In the genomic region with DNA sequence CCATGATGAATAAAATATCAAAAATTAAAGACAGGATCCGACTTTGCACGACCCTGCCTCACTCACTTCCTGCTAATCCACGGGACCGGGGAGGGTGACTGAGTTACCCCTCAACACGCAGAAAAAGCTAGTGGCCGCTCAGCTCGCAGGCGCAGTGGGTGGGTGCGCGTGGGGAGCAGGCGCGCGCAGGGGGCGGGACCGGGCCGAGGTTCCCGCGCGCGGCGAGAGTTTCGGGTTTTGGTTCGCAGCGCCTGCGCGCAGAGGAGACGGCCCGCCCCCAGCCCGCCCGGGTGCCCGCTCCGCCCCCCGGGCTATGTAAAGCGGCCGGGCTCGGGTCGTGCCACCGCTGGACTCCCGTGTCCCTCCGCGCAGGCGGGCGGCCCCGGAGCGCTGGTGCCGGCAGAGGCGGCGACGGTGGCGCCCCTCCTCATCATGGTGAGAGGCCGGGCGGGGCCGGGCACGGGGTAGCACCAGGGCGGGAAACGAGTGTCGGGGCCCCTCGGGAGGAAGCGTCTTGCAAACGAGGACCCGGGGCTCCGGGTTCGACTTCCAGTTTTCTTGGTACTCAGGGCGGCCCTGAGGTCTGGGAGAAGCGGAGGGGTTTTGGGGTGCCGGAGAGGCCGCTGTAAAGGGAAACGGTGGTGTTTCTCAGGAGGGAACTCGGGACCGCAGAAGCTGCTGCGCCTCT, we compare ENCODE assay signal across 8 cellular contexts. TPM values are rescaled to one million over a fixed set of nuclear protein-coding genes. Genes with fewer than 3 reads are reported as not detected.
A peak's percentile ranks its signal among the peaks of the same experiment; 100 is the strongest.
DNase-seq lines count a peak whose midpoint lies in the region; ATAC-seq and TF ChIP-seq lines count a peak whose summit lies in the region.

CNP (plus strand) TSS at position 343 of the 688 bp plus-strand sequence; CDS start at position 433, 90 bp downstream.

- CTCF ChIA-PET in AG04450 (lab: Charles Lee), result interaction anchor here (0.6 to 2.0 kb wide), 6 partner anchors 9 to 216 kb away, joined by 3 to 5 read pairs (median 3); no protein-coding TSS in a partner anchor

- TF ChIP-seq CTCF in AG04450 (IDR thresholded peaks at IDR 0.05; ENCODE audit: low read depth, low read length) (no peak), colonic mucosa (IDR thresholded peaks at IDR 0.05) (no peak)

- peaks cover 7% of the 10 kb centered on the region; the same call in 1 of the 2 replicates for H3K9me3 ChIP-seq in AG04450 (ENCODE audit: control insufficient read depth, insufficient read depth, low read length)
- H3K9me3 ChIP-seq in colonic mucosa, result no peaks in the 10 kb centered on the region

- H3K9ac ChIP-seq in colonic mucosa (ENCODE audit: low read depth in 2 of 2, low read length in 2 of 2), result peak within 1 kb of the TSS; percentile 82 to 89

- DNase-seq in AG04450 (ENCODE audit: low read depth, low spot score) (peak; percentile 53), NCI-H526 (lab: John Stamatoyannopoulos, UW) (peak; percentile 70 to 94), colonic mucosa (peak; percentile 91), left kidney (ENCODE audit: low read depth, low spot score) (peak; percentile 97)
- peak; percentile 93 for DNase-seq in activated CD4-positive, alpha-beta T cell treated with anti-CD3 and anti-CD28 coated beads for 48 hours
- DNase-seq in stimulated activated CD4-positive, alpha-beta T cell treated with anti-CD3 and anti-CD28 coated beads, Interleukin-1b, Interleukin-23, amount 100 ng/mL, for 48 hours, result peak; percentile 90

- H3K4me1 ChIP-seq in colonic mucosa, result peaks cover 4% of the 10 kb centered on the region

- peaks cover under 1% of the 10 kb centered on the region for H3K27me3 ChIP-seq in AG04450 (ENCODE audit: control insufficient read depth, insufficient read depth, low read length)
- no peaks in the 10 kb centered on the region for H3K27me3 ChIP-seq in colonic mucosa

- POLR2A ChIA-PET in AG04450 (lab: Yijun Ruan, JAX), result interaction anchor here (0.6 to 3.0 kb wide), 16 partner anchors 9 to 400 kb away, joined by 3 to 17 read pairs (median 6); partner anchors contain the start of genes ACLY, DHX58, DNAJC7 and NKIRAS2

- ATAC-seq in GM19025 (IDR thresholded peaks at IDR 0.05; ENCODE audit: low read depth, unreplicated experiment), result peak; percentile 68
- peak; percentile 76 for ATAC-seq in HG03432 (IDR thresholded peaks at IDR 0.05; ENCODE audit: unreplicated experiment)

- no peaks in the 10 kb centered on the region for H3K36me3 ChIP-seq in colonic mucosa

- intact Hi-C loops in colonic mucosa (cut with DNase I), result no loop called here

- H3K4me3 ChIP-seq in AG04450 (ENCODE audit: low read depth, low read length) (peak within 1 kb of the TSS; percentile 84), colonic mucosa (peak within 1 kb of the TSS; percentile 69)

- H3K27ac ChIP-seq in AG04450 (ENCODE audit: low read depth, low read length) (peak within 1 kb of the TSS; percentile 65), colonic mucosa (peak within 1 kb of the TSS; percentile 82)

RNA-seq across cellular contexts. Expression of gene CNP, which starts in this region (rescaled TPM):
- 53.0 and 85.7 TPM in 2 replicates for polyA plus RNA-seq in AG04450 (2011; rRNA removed)
- polyA minus RNA-seq in AG04450 (2011; rRNA and poly(A)+ RNA removed), result 126 and 219 TPM in 2 replicates
- 10 to 100 TPM; 44.7 to 49.4 TPM for total RNA-seq in colonic mucosa

Comparison
In these comparisons a context has a peak if more than half of its experiments do, and no peak if none do; other contexts are left out.
1. Peak in every context shown above with its lines: DNase-seq, ATAC-seq, H3K4me3 ChIP-seq and H3K27ac ChIP-seq.